8 cellular contexts compared by ENCODE assay signal in the genomic region with DNA sequence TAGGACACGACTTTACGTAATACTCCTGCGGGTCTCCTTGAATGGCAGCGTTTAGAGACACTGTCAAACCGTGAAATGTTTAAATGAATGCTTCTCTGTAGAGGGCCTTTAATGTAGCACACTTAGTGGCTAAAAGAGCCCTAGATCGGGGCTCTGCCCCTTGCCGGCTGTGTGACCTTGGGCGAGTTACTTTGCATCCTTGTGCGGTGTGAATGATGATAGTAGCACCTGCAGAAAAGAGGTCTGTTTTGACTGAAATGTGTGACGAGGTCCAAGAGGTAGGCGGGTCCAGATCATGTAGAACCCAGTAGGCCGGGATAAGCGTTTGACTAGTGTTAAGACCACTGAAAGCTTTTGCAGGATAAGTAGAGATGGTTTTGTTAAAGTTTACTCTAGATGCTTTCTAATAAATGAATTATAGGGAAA. TPM values are rescaled to one million over a fixed set of nuclear protein-coding genes. Genes with fewer than 3 reads are reported as not detected.
A peak's percentile ranks its signal among the peaks of the same experiment; 100 is the strongest.
DNase-seq lines count a peak whose midpoint lies in the region; ATAC-seq and TF ChIP-seq lines count a peak whose summit lies in the region.

No MANE protein-coding gene starts in this region.

- H3K79me2 ChIP-seq in parathyroid adenoma: peaks cover 28% of the 10 kb centered on the region

- H3K27ac ChIP-seq in SK-N-MC (0 out of 2 replicates have a peak overlapping the region, but pooled peaks have one; percentile 92), parathyroid adenoma (peak overlapping the region; percentile 89)

- H3K27me3 ChIP-seq in BE2C (no peaks in the 10 kb centered on the region), parathyroid adenoma (ENCODE audit: control insufficient read depth, insufficient read depth, low read length) (no peaks in the 10 kb centered on the region)

- H3K9me3 ChIP-seq in BE2C (no peaks in the 10 kb centered on the region), SK-N-MC (ENCODE audit: low read depth, low read length) (no peaks in the 10 kb centered on the region), parathyroid adenoma (ENCODE audit: control insufficient read depth, low read length) (no peaks in the 10 kb centered on the region)

- peak overlapping the region; percentile 80 for H2AFZ ChIP-seq in parathyroid adenoma

- peak overlapping the region; percentile 83 for H3K4me2 ChIP-seq in parathyroid adenoma (ENCODE audit: low read length)

- H3K9ac ChIP-seq in SK-N-MC (ENCODE audit: insufficient read length) (peak overlapping the region; percentile 100), parathyroid adenoma (no peak overlapping the region)

- DNase-seq in BE2C: no peak
- no peak for DNase-seq in SK-N-MC (ENCODE audit: low read depth, low spot score)
- no peak for DNase-seq in fibroblast of villous mesenchyme (ENCODE audit: low read depth)
- DNase-seq in central memory CD4-positive, alpha-beta T cell: no peak
- no peak for DNase-seq in HuH-7 (ENCODE audit: low spot score)

- ATAC-seq in GM18873 (IDR thresholded peaks at IDR 0.05; ENCODE audit: low FRiP score, unreplicated experiment) (peak; percentile 31), HG03066 (IDR thresholded peaks at IDR 0.05; ENCODE audit: low read depth, unreplicated experiment) (peak; percentile 18)

- H3K4me1 ChIP-seq in BE2C: no peaks in the 10 kb centered on the region
- no peaks in the 10 kb centered on the region for H3K4me1 ChIP-seq in parathyroid adenoma

- H3K36me3 ChIP-seq in BE2C (peaks cover 36% of the 10 kb centered on the region), SK-N-MC (ENCODE audit: insufficient read depth, low read length) (peaks cover 40% of the 10 kb centered on the region), parathyroid adenoma (ENCODE audit: control insufficient read depth, insufficient read depth, low read length) (no peaks in the 10 kb centered on the region)

- TF ChIP-seq CTCF in BE2C (IDR thresholded peaks at IDR 0.05; ENCODE audit: low read depth, low read length) (no peak), fibroblast of villous mesenchyme (IDR thresholded peaks at IDR 0.05; ENCODE audit: insufficient read depth, low read depth, low read length) (no peak), parathyroid adenoma (IDR thresholded peaks at IDR 0.05) (no peak)

- H3K4me3 ChIP-seq in BE2C (ENCODE audit: low read depth, low read length) (peak overlapping the region; percentile 99), SK-N-MC (peak overlapping the region; percentile 90), fibroblast of villous mesenchyme (ENCODE audit: low read depth, low read length) (peak overlapping the region; percentile 98), parathyroid adenoma (ENCODE audit: low read depth, low read length) (peak overlapping the region; percentile 78)

RNA-seq across cellular contexts. Expression of a gene that starts 0.9 kb away (rescaled TPM):
- polyA plus RNA-seq in BE2C (2012; ENCODE audit: insufficient read depth, insufficient read length, low read depth): 27.8 TPM
- total RNA-seq in fibroblast of villous mesenchyme: 26.4 and 39.3 TPM in 2 replicates

RNA-seq across cellular contexts. Expression of a gene that starts 43.5 kb away (rescaled TPM):
- polyA plus RNA-seq in BE2C (2012; ENCODE audit: insufficient read depth, insufficient read length, low read depth): 27.2 TPM
- total RNA-seq in fibroblast of villous mesenchyme: 10.0 and 13.8 TPM in 2 replicates

RNA-seq across cellular contexts. Expression of a gene that starts 43.7 kb away (rescaled TPM):
- 83.7 TPM for polyA plus RNA-seq in BE2C (2012; ENCODE audit: insufficient read depth, insufficient read length, low read depth)
- 111 and 181 TPM in 2 replicates for total RNA-seq in fibroblast of villous mesenchyme
